8 cellular contexts compared by ENCODE assay signal in genomic region chr10:99658622-99659030, GRCh38. TPM values are rescaled to one million over a fixed set of nuclear protein-coding genes. Genes with fewer than 3 reads are reported as not detected.
DNase-seq lines count a peak whose midpoint lies in the region; TF ChIP-seq lines count a peak whose summit lies in the region.

No MANE protein-coding gene starts in this region.

- no peaks in the 10 kb centered on the region for H3K9me3 Mint-ChIP-seq in CD14-positive monocyte
- no peaks in the 10 kb centered on the region for H3K9me3 Mint-ChIP-seq in endodermal cell

- H3K36me3 Mint-ChIP-seq in CD14-positive monocyte (peaks cover 10% of the 10 kb centered on the region in 2 donors), endodermal cell (ENCODE audit: low read depth) (peaks cover 5% of the 10 kb centered on the region)

- H3K27me3 ChIP-seq in HL-60 (ENCODE audit: insufficient read depth, poor library complexity, severe bottlenecking) = no peaks in the 10 kb centered on the region
- peaks cover 27% of the 10 kb centered on the region for H3K27me3 ChIP-seq in endodermal cell (ENCODE audit: control insufficient read depth, insufficient read depth, low read length, poor library complexity, severe bottlenecking)
- no peaks in the 10 kb centered on the region for H3K27me3 ChIP-seq in muscle layer of duodenum (ENCODE audit: low read depth, low read length)

- H3K27ac Mint-ChIP-seq in CD14-positive monocyte (peak overlapping the region; percentile 82 to 95 (median 90)), endodermal cell (peak overlapping the region; percentile 64)

- H3K27ac ChIP-seq in HL-60 (replicated peaks) = peak overlapping the region; percentile 85
- H3K27ac ChIP-seq in endodermal cell (ENCODE audit: low read depth, low read length) = no peak overlapping the region
- peak overlapping the region; percentile 55 for H3K27ac ChIP-seq in muscle layer of duodenum (ENCODE audit: low read length)

- DNase-seq in CD14-positive monocyte (ENCODE audit: low spot score) = peak; percentile 65
- DNase-seq in HL-60 (ENCODE audit: low read depth in 1 of 2, low spot score in 1 of 2) = peak in 1 of 2 experiments; percentile 41
- peak; percentile 74 to 83 for DNase-seq in activated CD4-positive, alpha-beta T cell treated with anti-CD3 and anti-CD28 coated beads, Interleukin-2, amount 50 U/mL, for 48 hours
- peak; percentile 63 for DNase-seq in endodermal cell
- DNase-seq in stimulated activated naive CD4-positive, alpha-beta T cell (lab: John Stamatoyannopoulos, UW) = peak in 4 of 6 experiments; percentile 6 to 36 (median 18)
- DNase-seq in H4 (ENCODE audit: low spot score) = no peak
- DNase-seq in NCI-H187 (lab: John Stamatoyannopoulos, UW) = no peak

- H3K4me3 Mint-ChIP-seq in CD14-positive monocyte (peak overlapping the region; percentile 86 to 95), endodermal cell (peak overlapping the region; percentile 75)

- WGBS in endodermal cell (ENCODE audit: insufficient coverage in 1 of 2, insufficient read length in 1 of 2), 2 experiments = 5 to 10% methylated on average over 15 to 24 of the region's 24 CpGs

- intact Hi-C loops in CD14-positive monocyte (cut with micrococcal nuclease) = loop anchor here (2.0 to 5.0 kb wide), 2 partner anchors 36 to 38 kb away; partner anchors contain the start of gene SLC25A28 (in 2 of the 2)

- no peak for TF ChIP-seq CTCF in CD14-positive monocyte (IDR thresholded peaks at IDR 0.05)
- no peak for TF ChIP-seq CTCF in HL-60 (IDR thresholded peaks at IDR 0.05; ENCODE audit: insufficient read depth, low read length)
- no peak for TF ChIP-seq CTCF in endodermal cell (conservative IDR thresholded peaks at IDR 0.05)

- H3K4me1 ChIP-seq in endodermal cell (ENCODE audit: control insufficient read depth, insufficient read depth, low read length) = peaks cover 3% of the 10 kb centered on the region
- H3K4me1 ChIP-seq in muscle layer of duodenum (ENCODE audit: control insufficient read depth in 1 of 2, insufficient read depth in 2 of 2, low read length in 2 of 2) = peaks cover 0 to 5% of the 10 kb centered on the region in 2 donors

- H3K9ac ChIP-seq in endodermal cell (ENCODE audit: extremely low read depth, low read length, poor library complexity, severe bottlenecking) = peak overlapping the region; percentile 98

- peaks cover 0 to 5% (median 0%) of the 10 kb centered on the region in 3 donors for H3K27me3 Mint-ChIP-seq in CD14-positive monocyte (ENCODE audit: low read depth in 3 of 3)
- peaks cover 36% of the 10 kb centered on the region for H3K27me3 Mint-ChIP-seq in endodermal cell (ENCODE audit: insufficient read depth)

- H3K9me3 ChIP-seq in endodermal cell (ENCODE audit: control insufficient read depth, low read length) (no peaks in the 10 kb centered on the region), muscle layer of duodenum (ENCODE audit: control insufficient read depth in 1 of 2, low read length in 2 of 2) (no peaks in the 10 kb centered on the region)

- peaks cover 24% of the 10 kb centered on the region for H3K36me3 ChIP-seq in endodermal cell (ENCODE audit: control insufficient read depth, insufficient read depth, low read length)
- peaks cover 0 to 19% of the 10 kb centered on the region in 2 donors for H3K36me3 ChIP-seq in muscle layer of duodenum (ENCODE audit: control insufficient read depth in 1 of 2, insufficient read depth in 2 of 2, low read length in 2 of 2)

- peak overlapping the region; percentile 97 for H3K4me3 ChIP-seq in HL-60 (replicated peaks; ENCODE audit: insufficient read depth, low read length)
- H3K4me3 ChIP-seq in endodermal cell (ENCODE audit: low read length) = peak overlapping the region; percentile 87
- peak overlapping the region; percentile 87 to 91 for H3K4me3 ChIP-seq in muscle layer of duodenum (ENCODE audit: low read depth in 1 of 2, low read length in 2 of 2)

- peaks cover 66% of the 10 kb centered on the region for H3K4me1 Mint-ChIP-seq in CD14-positive monocyte
- H3K4me1 Mint-ChIP-seq in endodermal cell = peaks cover 5% of the 10 kb centered on the region

RNA-seq across cellular contexts. Expression of gene ENTPD7, which starts 0.7 kb away (rescaled TPM):
- polyA plus RNA-seq in CD14-positive monocyte = 1 to 10 TPM; 2.2 to 2.9 TPM
- total RNA-seq in endodermal cell = 10 to 100 TPM; 23.8 to 26.4 TPM
- 9.7 TPM for polyA plus RNA-seq in endodermal cell (2013, experiment 1 of 2)
- polyA plus RNA-seq in endodermal cell (2013, experiment 2 of 2) = 9.8 TPM
- total RNA-seq in H4 (2014; rRNA removed; shearing (Covaris generic)) = 12.9 and 21.0 TPM in 2 replicates

RNA-seq across cellular contexts. Expression of gene SLC25A28, which starts 38.4 kb away (rescaled TPM):
- 10 to 100 TPM; 15.4 to 15.5 TPM for polyA plus RNA-seq in CD14-positive monocyte
- total RNA-seq in endodermal cell = 10 to 100 TPM; 20.4 to 30.0 TPM
- 38.9 TPM for polyA plus RNA-seq in endodermal cell (2013, experiment 1 of 2)
- polyA plus RNA-seq in endodermal cell (2013, experiment 2 of 2) = 37.1 TPM
- 7.1 and 19.8 TPM in 2 replicates for total RNA-seq in H4 (2014; rRNA removed; shearing (Covaris generic))

Comparison
In these comparisons a context has a peak if more than half of its experiments do, and no peak if none do; other contexts are left out.
1. DNase-seq: peak in CD14-positive monocyte (single experiment), activated CD4-positive, alpha-beta T cell treated with anti-CD3 and anti-CD28 coated beads, Interleukin-2, amount 50 U/mL, for 48 hours (2 of 2), endodermal cell (single experiment) and stimulated activated naive CD4-positive, alpha-beta T cell (4 of 6); none in H4 (single experiment) and NCI-H187 (0 of 2).
2. Peak in every context shown above with its lines, with median percentiles within 50 percentile points of each other: H3K4me3 ChIP-seq.